In the genomic region with DNA sequence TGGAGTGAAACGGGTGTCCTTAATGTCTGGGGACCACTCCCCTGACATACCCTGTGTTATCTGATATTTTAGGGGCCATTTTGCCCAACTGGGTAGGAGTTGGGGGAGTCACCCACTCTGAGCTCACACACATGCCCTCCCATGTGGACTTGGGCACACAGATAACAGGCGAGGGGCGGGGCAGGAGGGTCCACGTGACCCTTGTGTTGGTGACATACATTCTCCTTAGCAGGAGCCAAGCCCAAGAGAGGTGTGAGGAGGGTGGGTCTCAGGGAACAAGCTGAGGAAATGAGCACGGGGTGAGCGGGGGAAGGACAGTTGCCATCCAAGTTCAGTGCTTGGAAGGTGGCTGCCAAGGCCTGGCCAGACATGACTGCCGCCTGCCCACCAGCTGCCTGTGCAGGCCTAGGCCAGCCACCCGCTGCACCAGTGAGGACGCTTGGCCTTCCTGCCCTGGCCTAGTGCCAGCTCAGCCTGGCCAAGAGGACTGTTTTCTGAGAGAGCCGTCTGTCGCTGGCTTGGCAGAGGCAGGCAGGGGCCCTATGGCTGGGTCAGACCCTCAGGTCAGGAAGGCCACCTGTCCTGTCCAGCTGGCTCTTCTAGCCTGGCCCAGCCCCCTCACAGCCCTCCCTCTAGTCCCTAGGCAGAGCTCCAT, we compare ENCODE assay signal across 14 cellular contexts. TPM values are rescaled to one million over a fixed set of nuclear protein-coding genes. Genes with fewer than 3 reads are reported as not detected.
DNase-seq lines count a peak whose midpoint lies in the region; FAIRE-seq and TF ChIP-seq lines count a peak whose summit lies in the region.
"Had no signal": no experiment of that assay in that cellular context is flagged by ENCODE, and none has a peak within 500 bp of the region (broad histone marks: within the 10 kb centered on the region; RNA-seq: fewer than 3 reads in every experiment).

No MANE protein-coding gene starts in this region.

- H3K4me3 ChIP-seq in keratinocyte (ENCODE audit: control insufficient read depth in 2 of 3, extremely low read depth in 1 of 3, insufficient read depth in 2 of 3, low read depth in 1 of 3, low read length in 3 of 3), result no peak overlapping the region
- H3K4me3 ChIP-seq in spleen, result no peak overlapping the region
- no peak overlapping the region for H3K4me3 ChIP-seq in CD8-positive, alpha-beta memory T cell (ENCODE audit: low read length)
- H3K4me3 ChIP-seq in Caco-2 (ENCODE audit: low read depth, low read length), result no peak overlapping the region
- H3K4me3 ChIP-seq: GM23338, uterus had no signal

- H2AFZ ChIP-seq in keratinocyte (ENCODE audit: control insufficient read depth, low read length), result no peak overlapping the region
- H2AFZ ChIP-seq: GM23338 had no signal

- H3K9ac ChIP-seq in keratinocyte (ENCODE audit: control insufficient read depth, extremely low read depth, insufficient read depth, low read length), result no peak overlapping the region

- no peaks in the 10 kb centered on the region for H3K27me3 Mint-ChIP-seq in CD8-positive, alpha-beta memory T cell
- H3K27me3 Mint-ChIP-seq in Caco-2 (ENCODE audit: insufficient read depth, unreplicated experiment), result no peaks in the 10 kb centered on the region
- H3K27me3 Mint-ChIP-seq: activated naive CD8-positive, alpha-beta T cell had no signal

- DNase-seq in NCI-H1105 treated with DMSO at 0.1 percent for 48 hours (lab: John Stamatoyannopoulos, UW) (peak; percentile 77), astrocyte of the hippocampus (ENCODE audit: low read depth, low spot score) (peak; percentile 20), keratinocyte (ENCODE audit: low read depth, low spot score) (no peak), spleen (peak; percentile 81), inferior parietal cortex (ENCODE audit: extremely low spot score) (no peak), GOT3 (lab: John Stamatoyannopoulos, UW) (no peak), Caco-2 (no peak)
- no peak for DNase-seq in CD8-positive, alpha-beta memory T cell
- DNase-seq: COR-L47; NCI-H1694 treated with DMSO at 0.1 percent for 48 hours; stimulated activated CD4-positive, alpha-beta T cell treated with anti-CD3 and anti-CD28 coated beads, Interleukin-4, amount 100 ng/mL, for 24 hours had no signal

- BruUV-seq in Caco-2 (replicated peaks; lab: Mats Ljungman, UMichigan), result no TSS peak

- H3K9me1 ChIP-seq in keratinocyte (ENCODE audit: control insufficient read depth, extremely low read depth, insufficient read depth, low read length), result no peaks in the 10 kb centered on the region

- H3K36me3 ChIP-seq in keratinocyte (ENCODE audit: control insufficient read depth in 2 of 2, extremely low read depth in 1 of 2, insufficient read depth in 2 of 2, low read length in 2 of 2) (no peaks in the 10 kb centered on the region), spleen (no peaks in the 10 kb centered on the region), Caco-2 (ENCODE audit: control insufficient read depth, insufficient read depth, low read length) (no peaks in the 10 kb centered on the region)
- H3K36me3 ChIP-seq in CD8-positive, alpha-beta memory T cell (ENCODE audit: insufficient read depth, low read length), result no peaks in the 10 kb centered on the region
- H3K36me3 ChIP-seq: uterus had no signal

- dilution Hi-C loops in keratinocyte (cut with MboI; ENCODE audit: extremely low pct_ligation_motif_present, low sequenced_read_pairs), result no loop called here

- intact Hi-C loops in spleen (cut with DNase I; ENCODE audit: low total_unique reads), result no loop called here
- intact Hi-C loops in Caco-2 (cut with micrococcal nuclease; ENCODE audit: unreplicated experiment), result no loop called here

- H3K4me3 Mint-ChIP-seq in CD8-positive, alpha-beta memory T cell, result no peak overlapping the region
- no peak overlapping the region for H3K4me3 Mint-ChIP-seq in Caco-2 (ENCODE audit: unreplicated experiment)
- H3K4me3 Mint-ChIP-seq: activated naive CD8-positive, alpha-beta T cell; GM23338 had no signal

- no peaks in the 10 kb centered on the region for H3K36me3 Mint-ChIP-seq in CD8-positive, alpha-beta memory T cell
- H3K36me3 Mint-ChIP-seq in Caco-2 (ENCODE audit: insufficient read depth, unreplicated experiment), result no peaks in the 10 kb centered on the region
- H3K36me3 Mint-ChIP-seq: activated naive CD8-positive, alpha-beta T cell had no signal

- no peaks in the 10 kb centered on the region for H3K9me3 Mint-ChIP-seq in CD8-positive, alpha-beta memory T cell
- no peaks in the 10 kb centered on the region for H3K9me3 Mint-ChIP-seq in Caco-2 (ENCODE audit: unreplicated experiment)
- H3K9me3 Mint-ChIP-seq: GM23338 had no signal

- H3K27ac ChIP-seq in keratinocyte (ENCODE audit: control insufficient read depth, insufficient read depth, low read length) (no peak overlapping the region), spleen (peak overlapping the region in 5 of 8 donors; percentile 5 to 59 (median 32))
- no peak overlapping the region for H3K27ac ChIP-seq in CD8-positive, alpha-beta memory T cell (ENCODE audit: low read depth, low read length)
- H3K27ac ChIP-seq: uterus had no signal

- TF ChIP-seq POLR2A in spleen (IDR thresholded peaks at IDR 0.05), result no peak

- CTCF ChIA-PET in CD8-positive, alpha-beta memory T cell (lab: Charles Lee), result interaction anchor here (1.0 kb wide), 1 partner anchor 44 kb away, joined by 4 read pairs; no protein-coding TSS in a partner anchor
- CTCF ChIA-PET in Caco-2 (lab: Charles Lee), result interaction anchor here (0.6 kb wide), 2 partner anchors 16 to 52 kb away, joined by 3 to 4 read pairs; no protein-coding TSS in a partner anchor

- FAIRE-seq in keratinocyte (lab: Jason Lieb, UNC), result peak; percentile 57

- H4K20me1 ChIP-seq in keratinocyte (ENCODE audit: control insufficient read depth, extremely low read depth, insufficient read depth, low read length), result peaks cover 2% of the 10 kb centered on the region

- 67 to 74% (median 72%) methylated on average over 8 to 11 of the region's 11 CpGs for whole genome bisulfite sequencing in spleen, 5 donors

- H3K9me3 ChIP-seq in keratinocyte (ENCODE audit: control insufficient read depth, low read depth, low read length) (no peaks in the 10 kb centered on the region), spleen (no peaks in the 10 kb centered on the region), Caco-2 (no peaks in the 10 kb centered on the region)
- no peaks in the 10 kb centered on the region for H3K9me3 ChIP-seq in CD8-positive, alpha-beta memory T cell (ENCODE audit: low read length)
- H3K9me3 ChIP-seq: uterus had no signal

- H3K79me2 ChIP-seq in keratinocyte (ENCODE audit: control insufficient read depth, insufficient read depth, low read length), result no peaks in the 10 kb centered on the region

- no peak overlapping the region for H3K4me2 ChIP-seq in keratinocyte (ENCODE audit: control insufficient read depth, extremely low read depth, insufficient read depth, low read depth, low read length)
- H3K4me2 ChIP-seq: GM23338 had no signal

- H3K4me1 ChIP-seq in keratinocyte (ENCODE audit: control insufficient read depth, extremely low read depth, insufficient read depth, low read length), result peaks cover 6% of the 10 kb centered on the region
- H3K4me1 ChIP-seq in spleen, result peaks cover 0 to 25% (median 9%) of the 10 kb centered on the region in 6 donors
- no peaks in the 10 kb centered on the region for H3K4me1 ChIP-seq in CD8-positive, alpha-beta memory T cell (ENCODE audit: insufficient read depth, low read length)
- H3K4me1 ChIP-seq in Caco-2, result no peaks in the 10 kb centered on the region
- H3K4me1 ChIP-seq: uterus had no signal

- POLR2A ChIA-PET in CD8-positive, alpha-beta memory T cell (lab: Charles Lee), result no interaction called here
- POLR2A ChIA-PET in Caco-2 (lab: Charles Lee), result no interaction called here

- TF ChIP-seq CTCF in keratinocyte (optimal IDR thresholded peaks at IDR 0.05 in 1 of 3, IDR thresholded peaks at IDR 0.05 in 1 of 3, conservative IDR thresholded peaks at IDR 0.05 in 1 of 3; ENCODE audit: extremely low read depth in 1 of 3, insufficient read depth in 2 of 3, low read length in 3 of 3) (no peak), spleen (IDR thresholded peaks at IDR 0.05 in 8 of 11, conservative IDR thresholded peaks at IDR 0.05 in 3 of 11) (no peak), Caco-2 (IDR thresholded peaks at IDR 0.05; ENCODE audit: insufficient read depth in 1 of 2, low read depth in 1 of 2, low read length in 1 of 2, severe bottlenecking in 1 of 2, unreplicated experiment in 1 of 2) (no peak)

- peaks cover 0 to 5% (median 0%) of the 10 kb centered on the region in 3 donors for H3K4me1 Mint-ChIP-seq in CD8-positive, alpha-beta memory T cell
- H3K4me1 Mint-ChIP-seq in Caco-2 (ENCODE audit: low read depth, unreplicated experiment), result no peaks in the 10 kb centered on the region
- H3K4me1 Mint-ChIP-seq: GM23338 had no signal

- peaks cover 59% of the 10 kb centered on the region for H3K27me3 ChIP-seq in keratinocyte (ENCODE audit: control insufficient read depth, extremely low read depth, insufficient read depth, low read length)
- no peaks in the 10 kb centered on the region for H3K27me3 ChIP-seq in spleen (replicated peaks in 1 of 7)
- H3K27me3 ChIP-seq in CD8-positive, alpha-beta memory T cell (ENCODE audit: insufficient read depth, low read length, poor library complexity, severe bottlenecking), result no peaks in the 10 kb centered on the region
- H3K27me3 ChIP-seq in Caco-2 (replicated peaks; ENCODE audit: control insufficient read depth, insufficient read depth, low read length), result no peaks in the 10 kb centered on the region
- H3K27me3 ChIP-seq: uterus had no signal

- peak overlapping the region in 1 of 8 donors; percentile 84 for H3K27ac Mint-ChIP-seq in CD8-positive, alpha-beta memory T cell
- no peak overlapping the region for H3K27ac Mint-ChIP-seq in Caco-2 (ENCODE audit: unreplicated experiment)
- H3K27ac Mint-ChIP-seq: activated naive CD8-positive, alpha-beta T cell; GM23338 had no signal

RNA-seq across cellular contexts. Expression of a gene that starts 31.3 kb away (rescaled TPM):
- polyA plus RNA-seq in keratinocyte, result 22.4 to 43.8 TPM (median 31.6 TPM) in 3 replicates
- polyA plus RNA-seq in keratinocyte (2011; ENCODE audit: low read depth), result 5.2 TPM
- 14.3 and 28.3 TPM in 2 replicates for polyA plus RNA-seq in keratinocyte (2011; cell fraction: cytosol; rRNA removed)
- polyA plus RNA-seq in keratinocyte (2011; cell fraction: nucleus; rRNA removed), result 46.7 and 62.8 TPM in 2 replicates
- 31.4 and 35.0 TPM in 2 replicates for polyA plus RNA-seq in keratinocyte (2012; ENCODE audit: low replicate concordance)
- polyA minus RNA-seq in keratinocyte, result 25.1 to 46.2 TPM (median 43.2 TPM) in 3 replicates
- 50.3 TPM for polyA minus RNA-seq in keratinocyte (2011; cell fraction: cytosol; rRNA and poly(A)+ RNA removed)
- 46.2 and 47.4 TPM in 2 replicates for polyA minus RNA-seq in keratinocyte (2011; cell fraction: nucleus; rRNA and poly(A)+ RNA removed)
- total RNA-seq in spleen, result 10 to 100 TPM; 22.6 to 49.2 (median 35.1) TPM
- 10 to 100 TPM; 14.0 to 22.1 (median 17.2) TPM for polyA plus RNA-seq in spleen
- 10 to 100 TPM; 30.5 to 33.2 TPM for total RNA-seq in CD8-positive, alpha-beta memory T cell
- polyA plus RNA-seq in CD8-positive, alpha-beta memory T cell, result 47.2 TPM
- 23.9 TPM in 2 replicates for total RNA-seq in Caco-2 (2022)

RNA-seq across cellular contexts. Expression of a gene that starts 40.0 kb away (rescaled TPM):
- polyA plus RNA-seq in keratinocyte (12.3 to 19.9 TPM (median 17.6 TPM) in 3 replicates), spleen (10 to 100 TPM; 26.8 to 35.2 (median 27.2) TPM)
- polyA plus RNA-seq in keratinocyte (2011; ENCODE audit: low read depth), result 1.2 TPM
- polyA plus RNA-seq in keratinocyte (2011; cell fraction: cytosol; rRNA removed), result 9.7 and 15.3 TPM in 2 replicates
- 28.8 and 29.5 TPM in 2 replicates for polyA plus RNA-seq in keratinocyte (2011; cell fraction: nucleus; rRNA removed)
- 8.5 and 17.4 TPM in 2 replicates for polyA plus RNA-seq in keratinocyte (2012; ENCODE audit: low replicate concordance)
- polyA minus RNA-seq in keratinocyte, result 13.1 to 28.8 TPM (median 13.5 TPM) in 3 replicates
- polyA minus RNA-seq in keratinocyte (2011; cell fraction: cytosol; rRNA and poly(A)+ RNA removed), result 12.7 TPM
- polyA minus RNA-seq in keratinocyte (2011; cell fraction: nucleus; rRNA and poly(A)+ RNA removed), result 10.0 and 13.3 TPM in 2 replicates
- total RNA-seq in spleen (10 to 100 TPM; 18.7 to 33.7 (median 24.9) TPM), Caco-2 (2022) (21.2 and 21.4 TPM in 2 replicates)
- total RNA-seq in CD8-positive, alpha-beta memory T cell, result 10 to 100 TPM; 32.4 to 37.7 TPM
- 78.2 TPM for polyA plus RNA-seq in CD8-positive, alpha-beta memory T cell

RNA-seq across cellular contexts. Expression of a gene that starts 40.1 kb away (rescaled TPM):
- polyA plus RNA-seq in keratinocyte (20.6 to 30.1 TPM (median 23.3 TPM) in 3 replicates), spleen (10 to 100 TPM; 22.1 to 28.2 (median 23.0) TPM)
- 5.1 TPM for polyA plus RNA-seq in keratinocyte (2011; ENCODE audit: low read depth)
- polyA plus RNA-seq in keratinocyte (2011; cell fraction: cytosol; rRNA removed), result 16.0 and 16.8 TPM in 2 replicates
- polyA plus RNA-seq in keratinocyte (2011; cell fraction: nucleus; rRNA removed), result 29.4 and 32.2 TPM in 2 replicates
- 13.9 and 15.4 TPM in 2 replicates for polyA plus RNA-seq in keratinocyte (2012; ENCODE audit: low replicate concordance)
- polyA minus RNA-seq in keratinocyte, result 23.5 to 27.6 TPM (median 27.2 TPM) in 3 replicates
- 14.0 TPM for polyA minus RNA-seq in keratinocyte (2011; cell fraction: cytosol; rRNA and poly(A)+ RNA removed)
- 8.4 and 10.2 TPM in 2 replicates for polyA minus RNA-seq in keratinocyte (2011; cell fraction: nucleus; rRNA and poly(A)+ RNA removed)
- total RNA-seq in spleen (10 to 100 TPM; 17.8 to 31.2 (median 22.7) TPM), Caco-2 (2022) (23.7 and 29.8 TPM in 2 replicates)
- 10 to 100 TPM; 44.6 to 48.0 TPM for total RNA-seq in CD8-positive, alpha-beta memory T cell
- polyA plus RNA-seq in CD8-positive, alpha-beta memory T cell, result 59.5 TPM

RNA-seq across cellular contexts. Expression of a gene that starts 45.1 kb away (rescaled TPM):
- 0.10 to 0.21 TPM (median 0.15 TPM) in 3 replicates for polyA plus RNA-seq in keratinocyte
- polyA plus RNA-seq in keratinocyte (2011; ENCODE audit: low read depth), result not detected
- polyA plus RNA-seq in keratinocyte (2011; cell fraction: cytosol; rRNA removed), result 0.05 and 0.19 TPM in 2 replicates
- polyA plus RNA-seq in keratinocyte (2011; cell fraction: nucleus; rRNA removed), result 0.40 and 0.41 TPM in 2 replicates
- polyA plus RNA-seq in keratinocyte (2012; ENCODE audit: low replicate concordance), result 0.16 and 0.48 TPM in 2 replicates
- not detected in 3 replicates for polyA minus RNA-seq in keratinocyte
- polyA minus RNA-seq in keratinocyte (2011; cell fraction: cytosol; rRNA and poly(A)+ RNA removed), result not detected
- polyA minus RNA-seq in keratinocyte (2011; cell fraction: nucleus; rRNA and poly(A)+ RNA removed), result not detected in 2 replicates
- 1 to 10 TPM in 3 of 7 donors, under 1 TPM in 3, not detected in 1; 0.60 to 2.2 (median 1.1) TPM for total RNA-seq in spleen
- 1 to 10 TPM in 2 of 3 donors, under 1 TPM in 1; 0.56 to 2.1 (median 1.6) TPM for polyA plus RNA-seq in spleen
- 1 to 10 TPM in 1 of 2 experiments, under 1 TPM in 1; 0.97 to 1.3 TPM for total RNA-seq in CD8-positive, alpha-beta memory T cell
- 1.1 TPM for polyA plus RNA-seq in CD8-positive, alpha-beta memory T cell
- total RNA-seq in Caco-2 (2022), result 0.23 and 0.29 TPM in 2 replicates

RNA-seq across cellular contexts. Expression of a gene that starts 50.0 kb away (rescaled TPM):
- polyA plus RNA-seq in keratinocyte, result 28.5 to 42.5 TPM (median 30.7 TPM) in 3 replicates
- polyA plus RNA-seq in keratinocyte (2011; ENCODE audit: low read depth), result 17.7 TPM
- 22.6 and 33.6 TPM in 2 replicates for polyA plus RNA-seq in keratinocyte (2011; cell fraction: cytosol; rRNA removed)
- polyA plus RNA-seq in keratinocyte (2011; cell fraction: nucleus; rRNA removed), result 38.7 and 45.7 TPM in 2 replicates
- 24.4 and 28.4 TPM in 2 replicates for polyA plus RNA-seq in keratinocyte (2012; ENCODE audit: low replicate concordance)
- polyA minus RNA-seq in keratinocyte, result 9.5 to 13.8 TPM (median 10.2 TPM) in 3 replicates
- polyA minus RNA-seq in keratinocyte (2011; cell fraction: cytosol; rRNA and poly(A)+ RNA removed), result 20.3 TPM
- polyA minus RNA-seq in keratinocyte (2011; cell fraction: nucleus; rRNA and poly(A)+ RNA removed), result 13.5 and 16.1 TPM in 2 replicates
- total RNA-seq in spleen, result 100 to 1,000 TPM in 1 of 7 donors, 10 to 100 TPM in 6; 48.3 to 113 (median 63.3) TPM
- polyA plus RNA-seq in spleen, result 10 to 100 TPM; 59.3 to 83.7 (median 81.4) TPM
- total RNA-seq in CD8-positive, alpha-beta memory T cell, result 10 to 100 TPM; 70.8 to 71.9 TPM
- 152 TPM for polyA plus RNA-seq in CD8-positive, alpha-beta memory T cell
- total RNA-seq in Caco-2 (2022), result 26.7 and 28.1 TPM in 2 replicates

Comparison
In these comparisons a context has a peak if more than half of its experiments do, and no peak if none do; other contexts are left out.
1. DNase-seq: peak in NCI-H1105 treated with DMSO at 0.1 percent for 48 hours (single experiment), astrocyte of the hippocampus (single experiment) and spleen (single experiment); none in keratinocyte (single experiment), CD8-positive, alpha-beta memory T cell (0 of 5), inferior parietal cortex (single experiment), GOT3 (single experiment) and Caco-2 (0 of 2).
2. H3K27ac ChIP-seq: peak in spleen (5 of 8); none in keratinocyte (single experiment) and CD8-positive, alpha-beta memory T cell (single experiment).